In genomic region chr10:79065091-79065551, GRCh38 we compare ENCODE assay signal across 17 cellular contexts. TPM values are rescaled to one million over a fixed set of nuclear protein-coding genes. Genes with fewer than 3 reads are reported as not detected.
DNase-seq lines count a peak whose midpoint lies in the region; ATAC-seq and TF ChIP-seq lines count a peak whose summit lies in the region.
"Had no signal": no experiment of that assay in that cellular context is flagged by ENCODE, and none has a peak within 500 bp of the region (broad histone marks: within the 10 kb centered on the region; RNA-seq: fewer than 3 reads in every experiment).

No MANE protein-coding gene starts in this region.

- no peak overlapping the region for H3K27ac ChIP-seq in sigmoid colon
- H3K27ac ChIP-seq: gastrocnemius medialis, VCaP had no signal

- no peak overlapping the region for H3K4me3 Mint-ChIP-seq in activated CD4-positive, alpha-beta T cell treated with anti-CD3 and anti-CD28 coated beads, Interleukin-2, amount 10 ng/mL, durations not matched to agents 7 days and 5 days
- H3K4me3 Mint-ChIP-seq in T-cell: peak overlapping the region in 2 of 3 donors; percentile 41 to 95
- H3K4me3 Mint-ChIP-seq: activated T-cell treated with anti-CD3 and anti-CD28 coated beads, Interleukin-2, amount 50 U/mL, for 24 hours had no signal

- no peak for DNase-seq in activated CD4-positive, alpha-beta T cell treated with anti-CD3 and anti-CD28 coated beads, Interleukin-2, amount 10 ng/mL, durations not matched to agents 7 days and 5 days
- DNase-seq in activated CD4-positive, alpha-beta T cell treated with anti-CD3 and anti-CD28 coated beads, Interleukin-2, amount 50 U/mL, for 4 hours: no peak
- DNase-seq in T-cell (no peak), left colon (peak; percentile 18 to 26), sigmoid colon (peak; percentile 63), DMS 273 treated with DMSO at 0.1 percent for 48 hours (lab: John Stamatoyannopoulos, UW) (no peak)
- DNase-seq: activated CD4-positive, alpha-beta memory T cell treated with anti-CD3 and anti-CD28 coated beads, Interleukin-2, amount 10 ng/mL, durations not matched to agents 7 days and 5 days; activated naive CD8-positive, alpha-beta T cell treated with anti-CD3 and anti-CD28 coated beads, Interleukin-2, amount 10 ng/mL, durations not matched to agents 7 days and 5 days; activated T-cell treated with anti-CD3 and anti-CD28 coated beads, Interleukin-2, amount 50 U/mL, for 24 hours; dorsolateral prefrontal cortex; gastrocnemius medialis; H9; NCI-H2107; NCI-H524 treated with DMSO at 0.1 percent for 48 hours had no signal

- H3K4me1 Mint-ChIP-seq in activated CD4-positive, alpha-beta T cell treated with anti-CD3 and anti-CD28 coated beads, Interleukin-2, amount 10 ng/mL, durations not matched to agents 7 days and 5 days: peaks cover 56% of the 10 kb centered on the region
- peaks cover 38 to 48% (median 44%) of the 10 kb centered on the region in 3 donors for H3K4me1 Mint-ChIP-seq in T-cell

- peaks cover 2 to 22% (median 20%) of the 10 kb centered on the region in 4 donors for H3K4me1 ChIP-seq in sigmoid colon

- no peak for TF ChIP-seq EP300 in sigmoid colon (IDR thresholded peaks at IDR 0.05)

- no peaks in the 10 kb centered on the region for H3K9me3 Mint-ChIP-seq in activated CD4-positive, alpha-beta T cell treated with anti-CD3 and anti-CD28 coated beads, Interleukin-2, amount 10 ng/mL, durations not matched to agents 7 days and 5 days
- H3K9me3 Mint-ChIP-seq in T-cell: no peaks in the 10 kb centered on the region
- H3K9me3 Mint-ChIP-seq: activated CD4-positive, alpha-beta memory T cell treated with anti-CD3 and anti-CD28 coated beads, Interleukin-2, amount 10 ng/mL, durations not matched to agents 7 days and 5 days; activated naive CD8-positive, alpha-beta T cell treated with anti-CD3 and anti-CD28 coated beads, Interleukin-2, amount 10 ng/mL, durations not matched to agents 7 days and 5 days; activated T-cell treated with anti-CD3 and anti-CD28 coated beads, Interleukin-2, amount 50 U/mL, for 24 hours; H9 had no signal

- intact Hi-C loops in left colon (cut with DNase I, micrococcal nuclease): no loop called here
- intact Hi-C loops in sigmoid colon (cut with DNase I): loop anchor here (5.0 to 10.0 kb wide), 6 partner anchors 112 to 1018 kb away; no protein-coding TSS in a partner anchor

- POLR2A ChIA-PET in activated CD4-positive, alpha-beta T cell treated with anti-CD3 and anti-CD28 coated beads, Interleukin-2, amount 10 ng/mL, durations not matched to agents 7 days and 5 days (lab: Charles Lee): no interaction called here
- POLR2A ChIA-PET in T-cell (lab: Charles Lee): no interaction called here

- ATAC-seq in T-cell (replicated peaks in 1 of 4) (no peak), left colon (no peak), GM19328 (IDR thresholded peaks at IDR 0.05; ENCODE audit: unreplicated experiment) (no peak), GM21825 (IDR thresholded peaks at IDR 0.05; ENCODE audit: unreplicated experiment) (no peak)
- ATAC-seq: gastrocnemius medialis had no signal

- no peaks in the 10 kb centered on the region for H3K27me3 ChIP-seq in sigmoid colon
- H3K27me3 ChIP-seq: dorsolateral prefrontal cortex, gastrocnemius medialis had no signal

- no peak for TF ChIP-seq CTCF in sigmoid colon (IDR thresholded peaks at IDR 0.05)

- CTCF ChIA-PET in activated CD4-positive, alpha-beta T cell treated with anti-CD3 and anti-CD28 coated beads, Interleukin-2, amount 10 ng/mL, durations not matched to agents 7 days and 5 days (lab: Charles Lee): no interaction called here
- CTCF ChIA-PET in T-cell (lab: Charles Lee): no interaction called here

- H3K36me3 ChIP-seq in sigmoid colon: no peaks in the 10 kb centered on the region
- H3K36me3 ChIP-seq: gastrocnemius medialis had no signal

- no peaks in the 10 kb centered on the region for H3K36me3 Mint-ChIP-seq in activated CD4-positive, alpha-beta T cell treated with anti-CD3 and anti-CD28 coated beads, Interleukin-2, amount 10 ng/mL, durations not matched to agents 7 days and 5 days (ENCODE audit: low read depth)
- H3K36me3 Mint-ChIP-seq in T-cell: no peaks in the 10 kb centered on the region

- no peak overlapping the region for H3K4me3 ChIP-seq in sigmoid colon
- H3K4me3 ChIP-seq: dorsolateral prefrontal cortex, gastrocnemius medialis had no signal

- TF ChIP-seq POLR2A in sigmoid colon (IDR thresholded peaks at IDR 0.05): no peak

- no peaks in the 10 kb centered on the region for H3K9me3 ChIP-seq in sigmoid colon
- H3K9me3 ChIP-seq: gastrocnemius medialis had no signal

- WGBS in sigmoid colon, 2 donors: 85% methylated on average over 2 of the region's 2 CpGs

- peaks cover 6% of the 10 kb centered on the region for H3K27me3 Mint-ChIP-seq in activated CD4-positive, alpha-beta T cell treated with anti-CD3 and anti-CD28 coated beads, Interleukin-2, amount 10 ng/mL, durations not matched to agents 7 days and 5 days
- H3K27me3 Mint-ChIP-seq in T-cell: no peaks in the 10 kb centered on the region
- H3K27me3 Mint-ChIP-seq: activated T-cell treated with anti-CD3 and anti-CD28 coated beads, Interleukin-2, amount 50 U/mL, for 24 hours had no signal

- H3K27ac Mint-ChIP-seq in activated CD4-positive, alpha-beta T cell treated with anti-CD3 and anti-CD28 coated beads, Interleukin-2, amount 10 ng/mL, durations not matched to agents 7 days and 5 days: peak overlapping the region; percentile 66
- peak overlapping the region; percentile 73 to 76 for H3K27ac Mint-ChIP-seq in T-cell
- H3K27ac Mint-ChIP-seq: activated T-cell treated with anti-CD3 and anti-CD28 coated beads, Interleukin-2, amount 50 U/mL, for 24 hours had no signal

RNA-seq across cellular contexts. Expression of gene ZMIZ1, which starts 3.6 kb away (rescaled TPM):
- 10 to 100 TPM; 27.8 to 31.5 TPM for total RNA-seq in activated CD4-positive, alpha-beta T cell treated with anti-CD3 and anti-CD28 coated beads, Interleukin-2, amount 10 ng/mL, durations not matched to agents 7 days and 5 days
- 10 to 100 TPM; 16.8 to 27.1 (median 21.2) TPM for total RNA-seq in T-cell
- total RNA-seq in left colon: 10 to 100 TPM; 50.7 to 63.9 TPM
- 10 to 100 TPM; 26.5 to 49.3 (median 37.5) TPM for total RNA-seq in sigmoid colon
- 10 to 100 TPM; 17.4 to 31.5 (median 25.4) TPM for polyA plus RNA-seq in sigmoid colon

Comparison
In these comparisons a context has a peak if more than half of its experiments do, and no peak if none do; other contexts are left out.
1. DNase-seq: peak in left colon (2 of 2) and sigmoid colon (single experiment); none in activated CD4-positive, alpha-beta T cell treated with anti-CD3 and anti-CD28 coated beads, Interleukin-2, amount 10 ng/mL, durations not matched to agents 7 days and 5 days (single experiment), activated CD4-positive, alpha-beta T cell treated with anti-CD3 and anti-CD28 coated beads, Interleukin-2, amount 50 U/mL, for 4 hours (0 of 2), T-cell (0 of 34) and DMS 273 treated with DMSO at 0.1 percent for 48 hours (single experiment).